Comparison of ENCODE assay signal across 1 cellular context in genomic region chr6:80742481-80742880, GRCh38.
TF ChIP-seq lines count a peak whose summit lies in the region.

No MANE protein-coding gene starts in this region.

TF ChIP-seq in SK-N-SH treated with all-trans-retinoic acid at 6 μM for 48 hours, 23 proteins besides CTCF, POLR2A, EP300 and RAD21 (continued from another document):
- TF ChIP-seq CREB5 (CRISPR knock-in tag; IDR thresholded peaks at IDR 0.05; ENCODE audit: low read depth) (no peak), GLIS3 (CRISPR knock-in tag; IDR thresholded peaks at IDR 0.05) (no peak), TOX (CRISPR knock-in tag; IDR thresholded peaks at IDR 0.05; ENCODE audit: borderline replicate concordance) (no peak), ZFP3 (CRISPR knock-in tag; IDR thresholded peaks at IDR 0.05) (no peak), OSR1 (CRISPR knock-in tag; IDR thresholded peaks at IDR 0.05) (no peak), BACH2 (CRISPR knock-in tag; IDR thresholded peaks at IDR 0.05; ENCODE audit: borderline replicate concordance) (no peak)
